ENCODE assay signal across 9 cellular contexts in the genomic region with DNA sequence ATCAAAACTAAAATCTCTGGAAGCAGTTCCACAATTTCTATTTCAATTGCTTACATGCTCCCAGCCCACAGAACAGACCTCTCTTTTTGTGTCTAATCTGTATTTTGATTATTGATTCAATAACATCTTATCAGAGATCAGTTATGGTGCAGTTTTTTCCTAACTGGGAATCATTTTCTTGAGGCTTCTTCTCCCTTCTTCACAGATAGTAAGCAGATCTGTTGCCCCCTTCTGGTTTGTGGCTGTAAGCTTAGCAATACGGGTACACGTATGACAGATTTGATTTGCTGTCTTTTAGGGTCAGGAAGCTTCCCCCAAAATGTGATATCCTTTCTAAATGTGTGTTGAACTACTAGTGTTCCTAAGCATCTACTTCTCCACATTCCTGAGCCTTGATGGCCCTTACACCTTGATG. TPM values are rescaled to one million over a fixed set of nuclear protein-coding genes. Genes with fewer than 3 reads are reported as not detected.
A peak's percentile ranks its signal among the peaks of the same experiment; 100 is the strongest.
DNase-seq lines count a peak whose midpoint lies in the region; ATAC-seq and TF ChIP-seq lines count a peak whose summit lies in the region.
"Had no signal": no experiment of that assay in that cellular context is flagged by ENCODE, and none has a peak within 500 bp of the region (broad histone marks: within the 10 kb centered on the region; RNA-seq: fewer than 3 reads in every experiment).

No MANE protein-coding gene starts in this region.

- peaks cover 32% of the 10 kb centered on the region for H3K4me1 ChIP-seq in DOHH2 (ENCODE audit: control insufficient read depth, low read length)

- H3K4me3 ChIP-seq in DOHH2 (ENCODE audit: low read length) (no peak overlapping the region), NB4 (ENCODE audit: low read depth, low read length) (no peak overlapping the region)

- no peaks in the 10 kb centered on the region for H3K9me3 ChIP-seq in DOHH2 (ENCODE audit: control insufficient read depth, insufficient read depth, low read length)

- TF ChIP-seq CTCF in DOHH2 (IDR thresholded peaks at IDR 0.05; ENCODE audit: low read depth, low read length, poor library complexity, severe bottlenecking) (peak; percentile 65), NB4 (IDR thresholded peaks at IDR 0.05; ENCODE audit: low read depth, low read length) (peak; percentile 30), osteocyte (IDR thresholded peaks at IDR 0.05) (peak; percentile 76)

- peaks cover 9% of the 10 kb centered on the region for H3K9me3 Mint-ChIP-seq in osteocyte (ENCODE audit: unreplicated experiment)

- peaks cover 6% of the 10 kb centered on the region for H3F3A ChIP-seq in DOHH2 (ENCODE audit: control insufficient read depth, insufficient read depth)

- H3K4me3 Mint-ChIP-seq in osteocyte (ENCODE audit: unreplicated experiment): no peak overlapping the region
- H3K4me3 Mint-ChIP-seq: IgD-negative memory B cell had no signal

- peaks cover 56% of the 10 kb centered on the region for H3K79me2 ChIP-seq in DOHH2 (ENCODE audit: control insufficient read depth, low read length)

- no peaks in the 10 kb centered on the region for H3K9me2 ChIP-seq in DOHH2 (replicated peaks; ENCODE audit: control insufficient read depth, low read length)

- no peaks in the 10 kb centered on the region for H3K27me3 ChIP-seq in DOHH2 (ENCODE audit: control insufficient read depth, low read length)

- H3K4me1 Mint-ChIP-seq in osteocyte (ENCODE audit: unreplicated experiment): peaks cover 52% of the 10 kb centered on the region

- peak overlapping the region; percentile 96 for H3K27ac Mint-ChIP-seq in osteocyte (ENCODE audit: unreplicated experiment)

- DNase-seq in NB4 (ENCODE audit: low read depth) (peak; percentile 35), epidermal melanocyte (ENCODE audit: insufficient read length, low spot score) (peak; percentile 40), osteocyte (ENCODE audit: extremely low spot score, unreplicated experiment) (no peak), occipital lobe (lab: John Stamatoyannopoulos, UW) (no peak), NCI-H524 treated with DMSO at 0.1 percent for 48 hours (lab: John Stamatoyannopoulos, UW) (no peak)
- no peak for DNase-seq in activated CD4-positive, alpha-beta T cell treated with anti-CD3 and anti-CD28 coated beads for 1 hour

- ATAC-seq in GM18519 (IDR thresholded peaks at IDR 0.05; ENCODE audit: low FRiP score, unreplicated experiment): no peak

- peaks cover 74% of the 10 kb centered on the region for H3K36me3 ChIP-seq in DOHH2 (ENCODE audit: control insufficient read depth, low read length)

- H4K20me1 ChIP-seq in DOHH2 (ENCODE audit: control insufficient read depth, insufficient read depth, low read depth, low read length): no peaks in the 10 kb centered on the region

- no peak overlapping the region for H3K4me2 ChIP-seq in DOHH2 (ENCODE audit: low read length)

- no peak overlapping the region for H3K27ac ChIP-seq in DOHH2 (ENCODE audit: low read depth, low read length)

- no peak for TF ChIP-seq POLR2A in NB4 (IDR thresholded peaks at IDR 0.05; ENCODE audit: extremely low read depth, insufficient read length)

- H3K27me3 Mint-ChIP-seq in osteocyte (ENCODE audit: unreplicated experiment): no peaks in the 10 kb centered on the region
- H3K27me3 Mint-ChIP-seq: IgD-negative memory B cell had no signal

- peaks cover 27% of the 10 kb centered on the region for H3K36me3 Mint-ChIP-seq in osteocyte (ENCODE audit: unreplicated experiment)

RNA-seq across cellular contexts. Expression of gene MRPS27, which starts 39.4 kb away (rescaled TPM):
- total RNA-seq in osteocyte (45.5 and 57.7 TPM in 2 replicates), occipital lobe (69.4 TPM)

RNA-seq across cellular contexts. Expression of gene PTCD2, which starts 39.5 kb away (rescaled TPM):
- total RNA-seq in osteocyte: 9.4 and 10.4 TPM in 2 replicates
- total RNA-seq in occipital lobe: 10.5 TPM

Comparison
In these comparisons a context has a peak if more than half of its experiments do, and no peak if none do; other contexts are left out.
1. DNase-seq: peak in NB4 (single experiment) and epidermal melanocyte (single experiment); none in osteocyte (single experiment), occipital lobe (single experiment), activated CD4-positive, alpha-beta T cell treated with anti-CD3 and anti-CD28 coated beads for 1 hour (single experiment) and NCI-H524 treated with DMSO at 0.1 percent for 48 hours (single experiment).
2. Peak in every context shown above with its lines, with median percentiles within 50 percentile points of each other: CTCF ChIP-seq.